13 cellular contexts compared by ENCODE assay signal in genomic region chr9:96241391-96241809, GRCh38.
DNase-seq lines count a peak whose midpoint lies in the region; ATAC-seq, FAIRE-seq and TF ChIP-seq lines count a peak whose summit lies in the region.
"Had no signal": no experiment of that assay in that cellular context is flagged by ENCODE, and none has a peak within 500 bp of the region (broad histone marks: within the 10 kb centered on the region; RNA-seq: fewer than 3 reads in every experiment).

No MANE protein-coding gene starts in this region.

- peaks cover 17% of the 10 kb centered on the region for H3K4me1 Mint-ChIP-seq in activated CD4-positive, alpha-beta memory T cell treated with anti-CD3 and anti-CD28 coated beads, Interleukin-2, amount 10 ng/mL, durations not matched to agents 7 days and 5 days

- CTCF ChIA-PET in HCT116 (lab: Charles Lee), result no interaction called here
- CTCF ChIA-PET in activated CD4-positive, alpha-beta memory T cell treated with anti-CD3 and anti-CD28 coated beads, Interleukin-2, amount 10 ng/mL, durations not matched to agents 7 days and 5 days (lab: Charles Lee), result interaction anchor here (0.6 kb wide), 1 partner anchor 9 kb away, joined by 3 read pairs; no protein-coding TSS in a partner anchor

- no peaks in the 10 kb centered on the region for H3K36me3 ChIP-seq in GM06990 (ENCODE audit: control insufficient read depth, insufficient read depth, low read length)
- no peaks in the 10 kb centered on the region for H3K36me3 ChIP-seq in HCT116 (ENCODE audit: control insufficient read depth in 1 of 2, insufficient read depth in 2 of 2, low read length in 2 of 2)
- no peaks in the 10 kb centered on the region for H3K36me3 ChIP-seq in keratinocyte (ENCODE audit: control insufficient read depth in 2 of 2, extremely low read depth in 1 of 2, insufficient read depth in 2 of 2, low read length in 2 of 2)
- H3K36me3 ChIP-seq in heart right ventricle, result no peaks in the 10 kb centered on the region
- H3K36me3 ChIP-seq in mesendoderm (ENCODE audit: control insufficient read depth, insufficient read depth, low read length), result no peaks in the 10 kb centered on the region
- H3K36me3 ChIP-seq: suprapubic skin had no signal

- WGBS in heart right ventricle, 2 donors, result 80 to 83% methylated on average over 3 of the region's 3 CpGs
- no CpG with 5 or more reads among the region's 3 CpGs for WGBS in mesendoderm (ENCODE audit: extremely low coverage, insufficient coverage, low lambda C conversion rate)

- peaks cover 17 to 25% of the 10 kb centered on the region in 2 experiments for H3K4me1 ChIP-seq in HCT116 (ENCODE audit: control insufficient read depth in 1 of 2, insufficient read depth in 2 of 2, low read length in 2 of 2)
- H3K4me1 ChIP-seq in keratinocyte (ENCODE audit: control insufficient read depth, extremely low read depth, insufficient read depth, low read length), result peaks cover 8% of the 10 kb centered on the region
- peaks cover 0 to 6% (median 0%) of the 10 kb centered on the region in 9 donors for H3K4me1 ChIP-seq in heart right ventricle
- no peaks in the 10 kb centered on the region for H3K4me1 ChIP-seq in mesendoderm (ENCODE audit: control insufficient read depth, low read depth, low read length)
- H3K4me1 ChIP-seq: suprapubic skin had no signal

- no peaks in the 10 kb centered on the region for H3K79me1 ChIP-seq in mesendoderm (ENCODE audit: low read length)

- H4K5ac ChIP-seq in mesendoderm (ENCODE audit: low read length), result no peak overlapping the region

- H2AFZ ChIP-seq in HCT116 (ENCODE audit: low read depth, low read length, poor library complexity, severe bottlenecking), result no peak overlapping the region
- H2AFZ ChIP-seq in keratinocyte (ENCODE audit: control insufficient read depth, low read length), result no peak overlapping the region

- FAIRE-seq in keratinocyte (lab: Jason Lieb, UNC), result peak; percentile 95
- FAIRE-seq: TTC549 had no signal

- no peak overlapping the region for H2AK5ac ChIP-seq in mesendoderm (ENCODE audit: low read length)

- ATAC-seq in HCT116 (peak; percentile 88), heart right ventricle (no peak), GM18520 (IDR thresholded peaks at IDR 0.05; ENCODE audit: unreplicated experiment) (no peak)

- H4K20me1 ChIP-seq in HCT116 (ENCODE audit: insufficient read depth) (no peaks in the 10 kb centered on the region), keratinocyte (ENCODE audit: control insufficient read depth, extremely low read depth, insufficient read depth, low read length) (peaks cover 5% of the 10 kb centered on the region)

- H3K9me3 Mint-ChIP-seq in activated CD4-positive, alpha-beta memory T cell treated with anti-CD3 and anti-CD28 coated beads, Interleukin-2, amount 10 ng/mL, durations not matched to agents 7 days and 5 days, result no peaks in the 10 kb centered on the region
- H3K9me3 Mint-ChIP-seq: dendritic cell treated with granulocyte-macrophage colony-stimulating factor and Interleukin-4, amounts not matched to agents 40 ng/mL and 50 ng/mL, for 4 days had no signal

- H3K27ac Mint-ChIP-seq in activated CD4-positive, alpha-beta memory T cell treated with anti-CD3 and anti-CD28 coated beads, Interleukin-2, amount 10 ng/mL, durations not matched to agents 7 days and 5 days, result no peak overlapping the region
- H3K27ac Mint-ChIP-seq: dendritic cell treated with granulocyte-macrophage colony-stimulating factor and Interleukin-4, amounts not matched to agents 40 ng/mL and 50 ng/mL, for 4 days had no signal

- no peaks in the 10 kb centered on the region; the same call in none of the 2 replicates for H3K27me3 ChIP-seq in GM06990 (replicated peaks; ENCODE audit: control insufficient read depth, insufficient read depth, low read length)
- H3K27me3 ChIP-seq in HCT116 (ENCODE audit: insufficient read depth, low read length), result no peaks in the 10 kb centered on the region; the same call in 1 of the 2 replicates
- peaks cover 84% of the 10 kb centered on the region for H3K27me3 ChIP-seq in keratinocyte (ENCODE audit: control insufficient read depth, extremely low read depth, insufficient read depth, low read length)
- no peaks in the 10 kb centered on the region for H3K27me3 ChIP-seq in heart right ventricle
- H3K27me3 ChIP-seq in mesendoderm (ENCODE audit: insufficient read depth, low read length, poor library complexity), result no peaks in the 10 kb centered on the region

- intact Hi-C loops in HCT116 (cut with micrococcal nuclease) (no loop called here), heart right ventricle (cut with DNase I) (no loop called here)

- RAD21 ChIA-PET in HCT116 (lab: Charles Lee; ENCODE audit: low non-redundant PET in 1 of 2, low total read pairs in 2 of 2, uncharacterized antibody in 2 of 2, unreplicated experiment in 2 of 2), result no interaction called here

- DNase-seq in GM06990 (ENCODE audit: extremely low read depth, insufficient read length) (peak; percentile 52), HCT116 (ENCODE audit: low read depth, low spot score) (peak; percentile 82), keratinocyte (ENCODE audit: low read depth, low spot score) (peak; percentile 71), C1 segment of cervical spinal cord (lab: John Stamatoyannopoulos, UW) (no peak), heart right ventricle (no peak), mesendoderm (no peak)
- peak; percentile 68 for DNase-seq in activated CD4-positive, alpha-beta memory T cell treated with anti-CD3 and anti-CD28 coated beads, Interleukin-2, amount 10 ng/mL, durations not matched to agents 7 days and 5 days
- DNase-seq: DMS79 treated with DMSO at 0.1 percent for 48 hours, NCI-H2171 treated with DMSO at 0.1 percent for 48 hours had no signal

- no peak for TF ChIP-seq POLR2A in HCT116 (IDR thresholded peaks at IDR 0.05; ENCODE audit: borderline replicate concordance, extremely low read depth, insufficient read depth, insufficient read length)

- H3K4me3 ChIP-seq in GM06990 (replicated peaks; ENCODE audit: low read depth, low read length), result no peak overlapping the region
- no peak overlapping the region for H3K4me3 ChIP-seq in HCT116 (replicated peaks in 1 of 2; ENCODE audit: low read depth in 1 of 2, low read length in 2 of 2)
- H3K4me3 ChIP-seq in keratinocyte (ENCODE audit: control insufficient read depth in 2 of 3, extremely low read depth in 1 of 3, insufficient read depth in 2 of 3, low read depth in 1 of 3, low read length in 3 of 3), result no peak overlapping the region
- H3K4me3 ChIP-seq in heart right ventricle, result no peak overlapping the region
- H3K4me3 ChIP-seq in mesendoderm (ENCODE audit: low read length), result no peak overlapping the region
- H3K4me3 ChIP-seq: suprapubic skin had no signal

- H3K4me2 ChIP-seq in HCT116 (ENCODE audit: low read length), result peak overlapping the region; percentile 39
- H3K4me2 ChIP-seq in keratinocyte (ENCODE audit: control insufficient read depth, extremely low read depth, insufficient read depth, low read depth, low read length), result no peak overlapping the region
- H3K4me2 ChIP-seq in mesendoderm (ENCODE audit: low read length), result no peak overlapping the region

- no peak overlapping the region for H3K56ac ChIP-seq in mesendoderm (ENCODE audit: low read length)

- no peak overlapping the region for H3K4ac ChIP-seq in mesendoderm (ENCODE audit: low read depth, low read length)

- TF ChIP-seq CTCF in GM06990 (IDR thresholded peaks at IDR 0.05; ENCODE audit: insufficient read depth, low read length, poor library complexity, severe bottlenecking), result no peak
- no peak for TF ChIP-seq CTCF in HCT116 (IDR thresholded peaks at IDR 0.05 in 2 of 3, conservative IDR thresholded peaks at IDR 0.05 in 1 of 3; ENCODE audit: borderline replicate concordance in 1 of 3, insufficient read depth in 1 of 3, low read depth in 2 of 3, low read length in 2 of 3)
- TF ChIP-seq CTCF in keratinocyte (optimal IDR thresholded peaks at IDR 0.05 in 1 of 3, IDR thresholded peaks at IDR 0.05 in 1 of 3, conservative IDR thresholded peaks at IDR 0.05 in 1 of 3; ENCODE audit: extremely low read depth in 1 of 3, insufficient read depth in 2 of 3, low read length in 3 of 3), result no peak
- no peak for TF ChIP-seq CTCF in heart right ventricle (IDR thresholded peaks at IDR 0.05)

- H2BK15ac ChIP-seq in mesendoderm (replicated peaks; ENCODE audit: low read depth), result no peak overlapping the region

- H3K27ac ChIP-seq in HCT116 (ENCODE audit: low read depth, low read length), result no peak overlapping the region
- no peak overlapping the region for H3K27ac ChIP-seq in keratinocyte (ENCODE audit: control insufficient read depth, insufficient read depth, low read length)
- no peak overlapping the region for H3K27ac ChIP-seq in heart right ventricle
- H3K27ac ChIP-seq in mesendoderm (ENCODE audit: low read depth, low read length), result no peak overlapping the region
- H3K27ac ChIP-seq: suprapubic skin had no signal

- POLR2A ChIA-PET in HCT116 (lab: Charles Lee), result no interaction called here
- POLR2A ChIA-PET in activated CD4-positive, alpha-beta memory T cell treated with anti-CD3 and anti-CD28 coated beads, Interleukin-2, amount 10 ng/mL, durations not matched to agents 7 days and 5 days (lab: Charles Lee), result no interaction called here

- H3K36me3 Mint-ChIP-seq in activated CD4-positive, alpha-beta memory T cell treated with anti-CD3 and anti-CD28 coated beads, Interleukin-2, amount 10 ng/mL, durations not matched to agents 7 days and 5 days (ENCODE audit: low read depth), result no peaks in the 10 kb centered on the region

- TF ChIP-seq RAD21 in HCT116 (IDR thresholded peaks at IDR 0.05; ENCODE audit: low read depth), result no peak; the same call in 1 of the 2 replicates

- H4K8ac ChIP-seq in mesendoderm (ENCODE audit: low read depth, low read length), result no peak overlapping the region

- H3K9me1 ChIP-seq in keratinocyte (ENCODE audit: control insufficient read depth, extremely low read depth, insufficient read depth, low read length), result no peaks in the 10 kb centered on the region

- H3K9ac ChIP-seq in HCT116 (ENCODE audit: low read length) (no peak overlapping the region), keratinocyte (ENCODE audit: control insufficient read depth, extremely low read depth, insufficient read depth, low read length) (no peak overlapping the region), mesendoderm (ENCODE audit: low read length) (no peak overlapping the region)

- H3K4me3 Mint-ChIP-seq in activated CD4-positive, alpha-beta memory T cell treated with anti-CD3 and anti-CD28 coated beads, Interleukin-2, amount 10 ng/mL, durations not matched to agents 7 days and 5 days, result no peak overlapping the region
- H3K4me3 Mint-ChIP-seq: dendritic cell treated with granulocyte-macrophage colony-stimulating factor and Interleukin-4, amounts not matched to agents 40 ng/mL and 50 ng/mL, for 4 days had no signal

- no peak overlapping the region for H3K18ac ChIP-seq in mesendoderm (ENCODE audit: low read length)

- no peak overlapping the region for H2BK120ac ChIP-seq in mesendoderm (ENCODE audit: low read depth, low read length)

- no peaks in the 10 kb centered on the region for H3K9me2 ChIP-seq in HCT116 (ENCODE audit: insufficient read depth)

- H3K27me3 Mint-ChIP-seq in activated CD4-positive, alpha-beta memory T cell treated with anti-CD3 and anti-CD28 coated beads, Interleukin-2, amount 10 ng/mL, durations not matched to agents 7 days and 5 days, result peaks cover 80% of the 10 kb centered on the region

- no peaks in the 10 kb centered on the region for H3K79me2 ChIP-seq in HCT116 (ENCODE audit: insufficient read depth, low read length)
- H3K79me2 ChIP-seq in keratinocyte (ENCODE audit: control insufficient read depth, insufficient read depth, low read length), result no peaks in the 10 kb centered on the region
- no peaks in the 10 kb centered on the region for H3K79me2 ChIP-seq in mesendoderm (ENCODE audit: control insufficient read depth, insufficient read depth, low read length)

- no TSS peak for BruUV-seq in HCT116 (replicated peaks; lab: Mats Ljungman, UMichigan)

- H3K9me3 ChIP-seq in HCT116 (ENCODE audit: control insufficient read depth in 1 of 2, insufficient read depth in 1 of 2, low read depth in 1 of 2, low read length in 2 of 2) (no peaks in the 10 kb centered on the region), keratinocyte (ENCODE audit: control insufficient read depth, low read depth, low read length) (no peaks in the 10 kb centered on the region), heart right ventricle (no peaks in the 10 kb centered on the region)
- H3K9me3 ChIP-seq: suprapubic skin had no signal

- dilution Hi-C loops in keratinocyte (cut with MboI; ENCODE audit: extremely low pct_ligation_motif_present, low sequenced_read_pairs), result no loop called here

- H3K23ac ChIP-seq in mesendoderm (ENCODE audit: low read length), result no peak overlapping the region

- H2BK5ac ChIP-seq in mesendoderm (ENCODE audit: low read length), result no peak overlapping the region

Comparison
In these comparisons a context has a peak if more than half of its experiments do, and no peak if none do; other contexts are left out.
1. DNase-seq: peak in GM06990 (single experiment), HCT116 (single experiment), activated CD4-positive, alpha-beta memory T cell treated with anti-CD3 and anti-CD28 coated beads, Interleukin-2, amount 10 ng/mL, durations not matched to agents 7 days and 5 days (single experiment) and keratinocyte (single experiment); none in C1 segment of cervical spinal cord (0 of 14), heart right ventricle (0 of 2) and mesendoderm (single experiment).